14 cellular contexts compared by ENCODE assay signal in the genomic region with DNA sequence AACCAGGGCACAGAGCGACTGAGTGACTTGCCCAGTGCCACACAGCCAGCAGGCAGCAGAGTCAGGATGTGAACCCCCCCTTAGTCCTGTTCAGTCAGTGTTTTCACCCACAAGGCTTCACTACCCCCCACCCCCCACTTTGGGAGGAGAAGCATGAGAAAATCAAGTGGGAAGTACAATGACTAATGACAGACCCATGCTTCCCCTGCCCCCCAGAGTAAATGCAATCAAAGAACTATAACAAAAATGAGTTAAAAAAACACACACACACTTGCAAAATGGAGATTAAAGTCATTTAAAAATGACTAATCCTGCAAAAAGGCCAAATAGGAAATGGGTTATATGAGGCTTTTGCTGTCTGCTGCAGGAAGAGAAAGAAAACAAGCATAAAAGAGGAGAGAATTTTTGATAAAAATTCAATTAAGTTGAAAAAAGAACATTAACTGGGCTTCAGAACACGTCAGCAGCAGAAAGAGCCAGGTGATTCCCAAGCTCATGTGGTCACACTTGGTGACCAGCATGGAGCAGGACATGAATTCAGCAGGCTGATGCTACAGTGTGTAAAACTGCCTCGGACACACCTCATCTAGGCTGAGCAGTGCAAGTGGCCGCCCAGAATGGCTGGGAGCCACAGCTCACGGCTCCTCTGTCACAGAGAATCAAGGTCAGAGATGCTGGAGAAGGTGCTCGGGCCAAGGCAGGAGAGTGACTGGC.
DNase-seq lines count a peak whose midpoint lies in the region; ATAC-seq and TF ChIP-seq lines count a peak whose summit lies in the region.
"Had no signal": no experiment of that assay in that cellular context is flagged by ENCODE, and none has a peak within 500 bp of the region (broad histone marks: within the 10 kb centered on the region; RNA-seq: fewer than 3 reads in every experiment).

No MANE protein-coding gene starts in this region.

- H3K9me3 Mint-ChIP-seq in H9 (peaks cover 16 to 17% of the 10 kb centered on the region in 2 experiments), brain (peaks cover 14 to 31% (median 22%) of the 10 kb centered on the region in 5 experiments)

- H3K36me3 Mint-ChIP-seq in H9 (ENCODE audit: insufficient read depth in 1 of 3, low read depth in 3 of 3) (peaks cover 23 to 28% (median 24%) of the 10 kb centered on the region in 3 experiments), brain (peaks cover 39% of the 10 kb centered on the region)
- H3K36me3 Mint-ChIP-seq: stimulated activated effector memory CD8-positive, alpha-beta T cell treated with anti-CD3 and anti-CD28 coated beads, Interleukin-12 subunit alpha, Interleukin-12 subunit beta, amount 100 ng/mL, for 72 hours had no signal

- H3K79me1 ChIP-seq in H9 (ENCODE audit: insufficient read depth, low read depth, low read length, poor library complexity, severe bottlenecking) = no peaks in the 10 kb centered on the region

- no peaks in the 10 kb centered on the region for H4K20me1 ChIP-seq in H9 (ENCODE audit: control insufficient read depth, insufficient read depth, insufficient read length)

- H3K4me1 Mint-ChIP-seq in H9 = peaks cover 44 to 55% of the 10 kb centered on the region in 2 experiments
- H3K4me1 Mint-ChIP-seq in brain = peaks cover 58% of the 10 kb centered on the region
- H3K4me1 Mint-ChIP-seq: stimulated activated effector memory CD8-positive, alpha-beta T cell treated with anti-CD3 and anti-CD28 coated beads, Interleukin-12 subunit alpha, Interleukin-12 subunit beta, amount 100 ng/mL, for 72 hours had no signal

- intact Hi-C loops in colonic mucosa (cut with DNase I) = no loop called here

- H3T11ph ChIP-seq in H9 (ENCODE audit: low read length) = no peak overlapping the region

- peak overlapping the region in 2 of 3 experiments; percentile 13 to 45; a peak in 5 of 7 replicates for H3K27ac Mint-ChIP-seq in H9
- H3K27ac Mint-ChIP-seq in brain = peak overlapping the region in 3 of 5 experiments; percentile 3 to 69 (median 60)
- H3K27ac Mint-ChIP-seq: naive thymus-derived CD4-positive, alpha-beta T cell; stimulated activated effector memory CD8-positive, alpha-beta T cell treated with anti-CD3 and anti-CD28 coated beads, Interleukin-12 subunit alpha, Interleukin-12 subunit beta, amount 100 ng/mL, for 72 hours had no signal

- H2BK20ac ChIP-seq in H9 (ENCODE audit: low read depth, low read length, poor library complexity, severe bottlenecking) = no peak overlapping the region

- H4K8ac ChIP-seq in H9 (replicated peaks; ENCODE audit: insufficient read length, low read depth, low read length) = no peak overlapping the region

- no peaks in the 10 kb centered on the region for H3K23me2 ChIP-seq in H9 (ENCODE audit: insufficient read length, low read depth, low read length, poor library complexity, severe bottlenecking)

- H3K27me3 ChIP-seq in H9 (ENCODE audit: insufficient read depth, low read length) = no peaks in the 10 kb centered on the region
- H3K27me3 ChIP-seq in kidney epithelial cell (ENCODE audit: control insufficient read depth, insufficient read depth, low read length) = no peaks in the 10 kb centered on the region
- no peaks in the 10 kb centered on the region for H3K27me3 ChIP-seq in thoracic aorta (replicated peaks; ENCODE audit: insufficient read depth)
- no peaks in the 10 kb centered on the region for H3K27me3 ChIP-seq in colonic mucosa

- DNase-seq in H9 (no peak), kidney epithelial cell (ENCODE audit: low read depth) (peak; percentile 67), thoracic aorta (ENCODE audit: low spot score) (no peak), colonic mucosa (no peak), ureter (ENCODE audit: low spot score) (no peak), left lobe of liver (ENCODE audit: low spot score) (no peak)
- DNase-seq: activated CD4-positive, alpha-beta T cell treated with anti-CD3 and anti-CD28 coated beads for 48 hours; activated gamma-delta T cell treated with Interleukin-2 at 50 U/mL for 16 hours; naive thymus-derived CD4-positive, alpha-beta T cell; NCI-H1436 treated with DMSO at 0.1 percent for 48 hours; NCI-H774 had no signal

- peaks cover 4% of the 10 kb centered on the region for H3K9me3 ChIP-seq in H9 (ENCODE audit: control insufficient read depth, low read depth, low read length)
- peaks cover 7% of the 10 kb centered on the region for H3K9me3 ChIP-seq in thoracic aorta
- H3K9me3 ChIP-seq in colonic mucosa = no peaks in the 10 kb centered on the region

- H4K91ac ChIP-seq in H9 (ENCODE audit: insufficient read length, low read depth, low read length) = no peak overlapping the region

- H3K4me1 ChIP-seq in H9 (ENCODE audit: insufficient read depth, low read length) (peaks cover 12% of the 10 kb centered on the region; the same call in 1 of the 2 replicates), thoracic aorta (ENCODE audit: control insufficient read depth in 1 of 2, low read depth in 2 of 2) (peaks cover 22 to 52% of the 10 kb centered on the region in 2 donors), colonic mucosa (no peaks in the 10 kb centered on the region)

- H3K4me3 ChIP-seq in kidney epithelial cell (ENCODE audit: low read depth, low read length) (no peak overlapping the region), thoracic aorta (no peak overlapping the region), colonic mucosa (no peak overlapping the region)
- H3K4me3 ChIP-seq: SK-N-MC had no signal

- no peak overlapping the region for H2BK12ac ChIP-seq in H9 (ENCODE audit: insufficient read length, low read depth, low read length)

- H2BK120ac ChIP-seq in H9 (ENCODE audit: low read depth, low read length, poor library complexity, severe bottlenecking) = no peak overlapping the region

- no peak overlapping the region for H3K56ac ChIP-seq in H9 (ENCODE audit: insufficient read length, low read depth, low read length)

- H3K27me3 Mint-ChIP-seq in H9 (ENCODE audit: low read depth) = peaks cover 2% of the 10 kb centered on the region; the same call in 1 of the 2 replicates
- H3K27me3 Mint-ChIP-seq in brain = peaks cover 5% of the 10 kb centered on the region

- H3K36me3 ChIP-seq in kidney epithelial cell (ENCODE audit: control insufficient read depth, insufficient read depth, low read length) (no peaks in the 10 kb centered on the region), thoracic aorta (no peaks in the 10 kb centered on the region), colonic mucosa (no peaks in the 10 kb centered on the region)

- ATAC-seq in thoracic aorta (ENCODE audit: insufficient number of reproducible peaks, low FRiP score, low read depth) = no peak
- no peak for ATAC-seq in left lobe of liver
- ATAC-seq: naive thymus-derived CD4-positive, alpha-beta T cell; stimulated activated effector memory CD8-positive, alpha-beta T cell treated with anti-CD3 and anti-CD28 coated beads, Interleukin-12 subunit alpha, Interleukin-12 subunit beta, amount 100 ng/mL, for 72 hours had no signal

- no peaks in the 10 kb centered on the region for H3K79me2 ChIP-seq in H9 (ENCODE audit: insufficient read depth, low read length)

- no peak overlapping the region for H4K5ac ChIP-seq in H9 (ENCODE audit: insufficient read length, low read depth, low read length)

- H3K4ac ChIP-seq in H9 (ENCODE audit: low read depth, low read length) = no peak overlapping the region

- peak overlapping the region; percentile 45; the same call in 1 of the 2 replicates for H3K14ac ChIP-seq in H9 (ENCODE audit: insufficient read depth, low read length)

- TF ChIP-seq CTCF in H9 (conservative IDR thresholded peaks at IDR 0.05) (no peak), brain (conservative IDR thresholded peaks at IDR 0.05) (no peak), kidney epithelial cell (IDR thresholded peaks at IDR 0.05; ENCODE audit: insufficient read depth, low read length, poor library complexity, severe bottlenecking) (no peak), thoracic aorta (IDR thresholded peaks at IDR 0.05) (no peak), colonic mucosa (IDR thresholded peaks at IDR 0.05) (no peak)

- WGBS in H9 (ENCODE audit: extremely low coverage, insufficient read length, low lambda C conversion rate) = no CpG with 5 or more reads among the region's 6 CpGs

- no peak overlapping the region for H3K4me2 ChIP-seq in H9 (ENCODE audit: insufficient read depth, insufficient read length, low read length)

- H3K4me3 Mint-ChIP-seq in H9 = no peak overlapping the region; a peak in 1 of 5 replicates
- no peak overlapping the region for H3K4me3 Mint-ChIP-seq in brain
- H3K4me3 Mint-ChIP-seq: naive thymus-derived CD4-positive, alpha-beta T cell; stimulated activated effector memory CD8-positive, alpha-beta T cell treated with anti-CD3 and anti-CD28 coated beads, Interleukin-12 subunit alpha, Interleukin-12 subunit beta, amount 100 ng/mL, for 72 hours had no signal

- H3K27ac ChIP-seq in H9 (ENCODE audit: insufficient read length, low read depth, low read length) (no peak overlapping the region), thoracic aorta (peak overlapping the region; percentile 45), colonic mucosa (no peak overlapping the region)
- H3K27ac ChIP-seq: SK-N-MC had no signal

- no peak overlapping the region for H2AFZ ChIP-seq in H9 (ENCODE audit: low read length)

- no peak overlapping the region for H3K23ac ChIP-seq in H9 (ENCODE audit: insufficient read length, low read depth, low read length)

- no peak overlapping the region for H2BK5ac ChIP-seq in H9 (ENCODE audit: insufficient read length, low read length)

- H2BK15ac ChIP-seq in H9 (ENCODE audit: low read depth, low read length) = no peak overlapping the region

- H2AK5ac ChIP-seq in H9 (ENCODE audit: insufficient read length, low read length) = no peak overlapping the region

- H3K9ac ChIP-seq in H9 (ENCODE audit: extremely low read depth, insufficient read length, low read length) = no peak overlapping the region
- H3K9ac ChIP-seq in colonic mucosa (ENCODE audit: low read depth in 2 of 2, low read length in 2 of 2) = no peak overlapping the region

- H3K18ac ChIP-seq in H9 (ENCODE audit: insufficient read length, low read depth, low read length) = no peak overlapping the region

Comparison
In these comparisons a context has a peak if more than half of its experiments do, and no peak if none do; other contexts are left out.
1. H3K27ac ChIP-seq: peak in thoracic aorta (2 of 2); none in H9 (single experiment) and colonic mucosa (single experiment).